In the genomic region with DNA sequence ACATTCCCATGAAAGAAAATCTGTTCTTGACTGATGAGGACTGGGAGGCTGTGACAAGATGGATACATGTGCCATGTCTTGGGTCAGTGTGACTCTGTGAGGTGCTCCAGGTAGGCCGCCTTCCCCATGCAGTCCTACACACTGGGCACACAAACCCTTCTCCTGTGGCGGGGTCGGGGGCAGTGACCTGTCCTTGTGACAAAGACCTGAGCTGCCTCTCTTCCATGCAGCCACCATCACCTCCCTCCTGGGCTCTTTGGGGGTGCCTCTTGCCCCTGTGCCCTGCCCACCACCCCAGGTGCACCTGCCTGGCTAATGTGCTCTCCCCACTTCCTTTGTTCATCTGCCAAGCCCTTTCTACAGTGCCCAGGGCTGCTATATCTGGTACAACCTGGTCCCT, we compare ENCODE assay signal across 8 cellular contexts. TPM values are rescaled to one million over a fixed set of nuclear protein-coding genes. Genes with fewer than 3 reads are reported as not detected.
"Had no signal": no experiment of that assay in that cellular context is flagged by ENCODE, and none has a peak within 500 bp of the region (broad histone marks: within the 10 kb centered on the region; RNA-seq: fewer than 3 reads in every experiment).

No MANE protein-coding gene starts in this region.

- ATAC-seq: K562 had no signal

- H3K4me3 Mint-ChIP-seq: H9 had no signal

- DNase-seq: GOT3, H9, HCEC 1CT, IMR-90, KG1 had no signal

- H3K4me3 ChIP-seq: K562 had no signal

- FAIRE-seq: H54, HTR-8/SVneo, K562 had no signal

- H3K27ac Mint-ChIP-seq: H9 had no signal

RNA-seq across cellular contexts. Expression of gene DMBT1, which starts 35.7 kb away (rescaled TPM):
- polyA plus RNA-seq: IMR-90 had no signal
